In the genomic region with DNA sequence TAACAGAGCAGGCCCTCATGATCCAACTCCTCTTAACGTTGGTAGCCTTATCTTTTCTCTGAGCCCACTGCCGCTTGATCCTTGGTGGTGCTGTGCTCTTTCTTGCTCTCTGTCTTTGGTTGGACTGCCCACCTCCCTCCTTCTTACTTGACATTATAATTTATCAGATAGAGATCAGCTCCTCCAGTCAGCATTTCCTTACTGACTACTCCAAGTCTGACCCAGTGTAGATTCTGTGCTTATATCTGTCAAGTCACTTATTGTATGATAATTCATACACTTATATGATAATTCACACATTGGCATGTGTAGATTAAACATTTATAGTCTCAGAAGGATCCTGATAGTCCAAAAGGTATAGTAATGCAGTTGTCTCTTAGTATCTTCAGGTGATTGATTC, we compare ENCODE assay signal across 1 cellular context.
TF ChIP-seq lines count a peak whose summit lies in the region.

No MANE protein-coding gene starts in this region.

TF ChIP-seq in K562, 482 proteins besides CTCF, POLR2A, EP300 and RAD21:
- TF ChIP-seq, protein P1, sequence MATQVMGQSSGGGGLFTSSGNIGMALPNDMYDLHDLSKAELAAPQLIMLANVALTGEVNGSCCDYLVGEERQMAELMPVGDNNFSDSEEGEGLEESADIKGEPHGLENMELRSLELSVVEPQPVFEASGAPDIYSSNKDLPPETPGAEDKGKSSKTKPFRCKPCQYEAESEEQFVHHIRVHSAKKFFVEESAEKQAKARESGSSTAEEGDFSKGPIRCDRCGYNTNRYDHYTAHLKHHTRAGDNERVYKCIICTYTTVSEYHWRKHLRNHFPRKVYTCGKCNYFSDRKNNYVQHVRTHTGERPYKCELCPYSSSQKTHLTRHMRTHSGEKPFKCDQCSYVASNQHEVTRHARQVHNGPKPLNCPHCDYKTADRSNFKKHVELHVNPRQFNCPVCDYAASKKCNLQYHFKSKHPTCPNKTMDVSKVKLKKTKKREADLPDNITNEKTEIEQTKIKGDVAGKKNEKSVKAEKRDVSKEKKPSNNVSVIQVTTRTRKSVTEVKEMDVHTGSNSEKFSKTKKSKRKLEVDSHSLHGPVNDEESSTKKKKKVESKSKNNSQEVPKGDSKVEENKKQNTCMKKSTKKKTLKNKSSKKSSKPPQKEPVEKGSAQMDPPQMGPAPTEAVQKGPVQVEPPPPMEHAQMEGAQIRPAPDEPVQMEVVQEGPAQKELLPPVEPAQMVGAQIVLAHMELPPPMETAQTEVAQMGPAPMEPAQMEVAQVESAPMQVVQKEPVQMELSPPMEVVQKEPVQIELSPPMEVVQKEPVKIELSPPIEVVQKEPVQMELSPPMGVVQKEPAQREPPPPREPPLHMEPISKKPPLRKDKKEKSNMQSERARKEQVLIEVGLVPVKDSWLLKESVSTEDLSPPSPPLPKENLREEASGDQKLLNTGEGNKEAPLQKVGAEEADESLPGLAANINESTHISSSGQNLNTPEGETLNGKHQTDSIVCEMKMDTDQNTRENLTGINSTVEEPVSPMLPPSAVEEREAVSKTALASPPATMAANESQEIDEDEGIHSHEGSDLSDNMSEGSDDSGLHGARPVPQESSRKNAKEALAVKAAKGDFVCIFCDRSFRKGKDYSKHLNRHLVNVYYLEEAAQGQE (CRISPR knock-in tag; IDR thresholded peaks at IDR 0.05; ENCODE audit: low read depth) = no peak
- TF ChIP-seq SP2 (IDR thresholded peaks at IDR 0.05; ENCODE audit: extremely low read depth, low read depth, low read length, poor library complexity, severe bottlenecking) = no peak
- TF ChIP-seq ARNT (IDR thresholded peaks at IDR 0.05) = no peak
- no peak for TF ChIP-seq ATF1 (CRISPR knock-in tag; IDR thresholded peaks at IDR 0.05)
- TF ChIP-seq ATF1 (tag; IDR thresholded peaks at IDR 0.05) = no peak
- peak; percentile 69 for TF ChIP-seq ZNF316 (IDR thresholded peaks at IDR 0.05)
- TF ChIP-seq C11orf30 (IDR thresholded peaks at IDR 0.05; ENCODE audit: low read depth) = peak; percentile 53
- no peak for TF ChIP-seq TRIM24 (IDR thresholded peaks at IDR 0.05)
- TF ChIP-seq, protein P2, sequence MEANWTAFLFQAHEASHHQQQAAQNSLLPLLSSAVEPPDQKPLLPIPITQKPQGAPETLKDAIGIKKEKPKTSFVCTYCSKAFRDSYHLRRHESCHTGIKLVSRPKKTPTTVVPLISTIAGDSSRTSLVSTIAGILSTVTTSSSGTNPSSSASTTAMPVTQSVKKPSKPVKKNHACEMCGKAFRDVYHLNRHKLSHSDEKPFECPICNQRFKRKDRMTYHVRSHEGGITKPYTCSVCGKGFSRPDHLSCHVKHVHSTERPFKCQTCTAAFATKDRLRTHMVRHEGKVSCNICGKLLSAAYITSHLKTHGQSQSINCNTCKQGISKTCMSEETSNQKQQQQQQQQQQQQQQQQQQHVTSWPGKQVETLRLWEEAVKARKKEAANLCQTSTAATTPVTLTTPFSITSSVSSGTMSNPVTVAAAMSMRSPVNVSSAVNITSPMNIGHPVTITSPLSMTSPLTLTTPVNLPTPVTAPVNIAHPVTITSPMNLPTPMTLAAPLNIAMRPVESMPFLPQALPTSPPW (CRISPR knock-in tag; IDR thresholded peaks at IDR 0.05) = 0 out of 2 replicates have a peak, but pooled peaks have one; percentile 14
- TF ChIP-seq RBM25 (IDR thresholded peaks at IDR 0.05; ENCODE audit: low read depth, low read length, severe bottlenecking) = no peak
- 0 out of 2 replicates have a peak, but pooled peaks have one; percentile 39 for TF ChIP-seq NFE2 (IDR thresholded peaks at IDR 0.05; ENCODE audit: low read depth)
- no peak for TF ChIP-seq NFATC3 (IDR thresholded peaks at IDR 0.05)
- no peak for TF ChIP-seq DMBX1 (CRISPR knock-in tag; IDR thresholded peaks at IDR 0.05; ENCODE audit: borderline replicate concordance)
- 0 out of 2 replicates have a peak, but pooled peaks have one; percentile 9 for TF ChIP-seq MAFG (tag; conservative IDR thresholded peaks at IDR 0.05)
- TF ChIP-seq FOXK1 (CRISPR knock-in tag; IDR thresholded peaks at IDR 0.05; ENCODE audit: borderline replicate concordance) = no peak
- TF ChIP-seq, protein P3, sequence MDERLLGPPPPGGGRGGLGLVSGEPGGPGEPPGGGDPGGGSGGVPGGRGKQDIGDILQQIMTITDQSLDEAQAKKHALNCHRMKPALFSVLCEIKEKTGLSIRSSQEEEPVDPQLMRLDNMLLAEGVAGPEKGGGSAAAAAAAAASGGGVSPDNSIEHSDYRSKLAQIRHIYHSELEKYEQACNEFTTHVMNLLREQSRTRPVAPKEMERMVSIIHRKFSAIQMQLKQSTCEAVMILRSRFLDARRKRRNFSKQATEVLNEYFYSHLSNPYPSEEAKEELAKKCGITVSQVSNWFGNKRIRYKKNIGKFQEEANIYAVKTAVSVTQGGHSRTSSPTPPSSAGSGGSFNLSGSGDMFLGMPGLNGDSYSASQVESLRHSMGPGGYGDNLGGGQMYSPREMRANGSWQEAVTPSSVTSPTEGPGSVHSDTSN (CRISPR knock-in tag; IDR thresholded peaks at IDR 0.05; ENCODE audit: low read depth) = no peak
- TF ChIP-seq, protein P3 (tag; conservative IDR thresholded peaks at IDR 0.05; ENCODE audit: low read depth) = 0 out of 2 replicates have a peak, but pooled peaks have one; percentile 21
